In genomic region chr4:54227261-54228063, GRCh38 we compare ENCODE assay signal across 8 cellular contexts. TPM values are rescaled to one million over a fixed set of nuclear protein-coding genes. Genes with fewer than 3 reads are reported as not detected.
DNase-seq lines count a peak whose midpoint lies in the region; ATAC-seq, FAIRE-seq and TF ChIP-seq lines count a peak whose summit lies in the region.

No MANE protein-coding gene starts in this region.

- H3K27me3 ChIP-seq in bronchial epithelial cell (ENCODE audit: control insufficient read depth, insufficient read depth, low read length) (peaks cover 35% of the 10 kb centered on the region), tibial artery (peaks cover 3 to 92% of the 10 kb centered on the region in 2 donors)

- peak; percentile 10 for ATAC-seq in left colon

- TF ChIP-seq CTCF in bronchial epithelial cell (IDR thresholded peaks at IDR 0.05; ENCODE audit: insufficient read depth, low read length, severe bottlenecking) = no peak
- no peak for TF ChIP-seq CTCF in tibial artery (IDR thresholded peaks at IDR 0.05)

- intact Hi-C loops in left colon (cut with DNase I, micrococcal nuclease) (loop anchor here (5.0 to 10.0 kb wide), 4 partner anchors 303 to 1033 kb away; no protein-coding TSS in a partner anchor), tibial artery (cut with DNase I; ENCODE audit: low total_unique reads) (loop anchor here (5.0 kb wide), 1 partner anchor 300 kb away; no protein-coding TSS in a partner anchor)

- peak overlapping the region; percentile 73 to 82 for H3K27ac ChIP-seq in tibial artery

- H3K36me3 ChIP-seq in bronchial epithelial cell (ENCODE audit: control insufficient read depth, insufficient read depth, low read length) (no peaks in the 10 kb centered on the region), tibial artery (no peaks in the 10 kb centered on the region)

- FAIRE-seq in bronchial epithelial cell (lab: Jason Lieb, UNC) = no peak

- H3K4me3 ChIP-seq in bronchial epithelial cell (ENCODE audit: low read depth, low read length) (peak overlapping the region; percentile 37), tibial artery (peak overlapping the region; percentile 58 to 69)

- H3K9me3 ChIP-seq in tibial artery = no peaks in the 10 kb centered on the region

- DNase-seq in NCI-H1092 treated with DMSO at 0.1 percent for 48 hours (lab: John Stamatoyannopoulos, UW) (peak; percentile 53), NCI-H1092 (lab: John Stamatoyannopoulos, UW) (no peak), NCI-H526 (lab: John Stamatoyannopoulos, UW) (peak; percentile 72 to 83), bronchial epithelial cell (ENCODE audit: low read depth) (peak; percentile 27), left colon (no peak), tibial artery (peak; percentile 59 to 71), 8988T (no peak), NCI-H2196 (lab: John Stamatoyannopoulos, UW; ENCODE audit: unreplicated experiment) (no peak)

- peaks cover 9 to 67% (median 48%) of the 10 kb centered on the region in 4 donors for H3K4me1 ChIP-seq in tibial artery

RNA-seq across cellular contexts. Expression of gene PDGFRA, which starts 1.6 kb away (rescaled TPM):
- 0.26 and 2.1 TPM in 2 replicates for total RNA-seq in bronchial epithelial cell
- total RNA-seq in left colon = 10 to 100 TPM; 30.8 to 45.2 TPM

Comparison
In these comparisons a context has a peak if more than half of its experiments do, and no peak if none do; other contexts are left out.
1. DNase-seq: peak in NCI-H1092 treated with DMSO at 0.1 percent for 48 hours (single experiment), NCI-H526 (2 of 2), bronchial epithelial cell (single experiment) and tibial artery (2 of 2); none in NCI-H1092 (single experiment), left colon (0 of 2), 8988T (single experiment) and NCI-H2196 (single experiment).
2. RNA of gene PDGFRA, which starts 1.6 kb away (total RNA-seq): 30.8 to 45.2 TPM in left colon; 0.26 to 2.1 TPM in bronchial epithelial cell; every median in the first group is over 10 times any median in the second.